ENCODE assay signal across 33 cellular contexts in genomic region chr10:69470463-69471163, GRCh38. TPM values are rescaled to one million over a fixed set of nuclear protein-coding genes. Genes with fewer than 3 reads are reported as not detected.
DNase-seq lines count a peak whose midpoint lies in the region; TF ChIP-seq lines count a peak whose summit lies in the region.
"Had no signal": no experiment of that assay in that cellular context is flagged by ENCODE, and none has a peak within 500 bp of the region (broad histone marks: within the 10 kb centered on the region; RNA-seq: fewer than 3 reads in every experiment).

No MANE protein-coding gene starts in this region.

- H3K4me2 ChIP-seq in SK-N-SH: no peak overlapping the region
- H3K4me2 ChIP-seq: neural progenitor cell had no signal

- TF ChIP-seq CTCF in left ventricle myocardium inferior (IDR thresholded peaks at IDR 0.05; ENCODE audit: borderline replicate concordance) (no peak), right atrium auricular region (IDR thresholded peaks at IDR 0.05) (no peak), glutamatergic neuron (IDR thresholded peaks at IDR 0.05; ENCODE audit: partially characterized antibody, unreplicated experiment) (no peak), sigmoid colon (IDR thresholded peaks at IDR 0.05) (no peak), CD14-positive monocyte (IDR thresholded peaks at IDR 0.05) (no peak), SK-N-SH (IDR thresholded peaks at IDR 0.05) (no peak)

- H3K9me3 ChIP-seq in left ventricle myocardium inferior (replicated peaks) (no peaks in the 10 kb centered on the region), right atrium auricular region (no peaks in the 10 kb centered on the region), sigmoid colon (no peaks in the 10 kb centered on the region), SK-N-SH (no peaks in the 10 kb centered on the region)
- H3K9me3 ChIP-seq: heart left ventricle, stomach, tibial artery had no signal

- H3K36me3 Mint-ChIP-seq in glutamatergic neuron (ENCODE audit: unreplicated experiment) (no peaks in the 10 kb centered on the region), CD14-positive monocyte (no peaks in the 10 kb centered on the region)
- H3K36me3 Mint-ChIP-seq: activated naive CD8-positive, alpha-beta T cell; neural progenitor cell had no signal

- H3K9me3 Mint-ChIP-seq in glutamatergic neuron (ENCODE audit: unreplicated experiment): peaks cover 9% of the 10 kb centered on the region
- no peaks in the 10 kb centered on the region for H3K9me3 Mint-ChIP-seq in CD14-positive monocyte
- H3K9me3 Mint-ChIP-seq: neural progenitor cell had no signal

- in situ Hi-C loops in KBM-7 (cut with MboI; ENCODE audit: low pct_unique_long_range_greater_than_20kb, low sequenced_read_pairs): no loop called here

- CTCF ChIA-PET in SK-N-SH (lab: Yijun Ruan, JAX): interaction anchor here (0.7 kb wide), 1 partner anchor 72 kb away, joined by 3 read pairs; no protein-coding TSS in a partner anchor

- H3K4me1 ChIP-seq in left ventricle myocardium inferior (peaks cover 81% of the 10 kb centered on the region), right atrium auricular region (peaks cover 0 to 62% of the 10 kb centered on the region in 2 donors), sigmoid colon (peaks cover 0 to 97% (median 82%) of the 10 kb centered on the region in 4 donors), SK-N-SH (ENCODE audit: control insufficient read depth in 1 of 2, insufficient read depth in 2 of 2, low read depth in 1 of 2, low read length in 1 of 2) (peaks cover 17 to 21% of the 10 kb centered on the region in 2 experiments; a peak in 3 of 4 replicates)
- H3K4me1 ChIP-seq: parathyroid adenoma had no signal

- H4K20me1 ChIP-seq in SK-N-SH (ENCODE audit: insufficient read depth): no peaks in the 10 kb centered on the region

- H2AFZ ChIP-seq in SK-N-SH (ENCODE audit: low read depth): no peak overlapping the region
- H2AFZ ChIP-seq: neural progenitor cell, parathyroid adenoma had no signal

- H3F3A ChIP-seq in SK-N-SH (replicated peaks; ENCODE audit: insufficient read depth): peaks cover 3% of the 10 kb centered on the region

- TF ChIP-seq EP300 in sigmoid colon (IDR thresholded peaks at IDR 0.05) (no peak), SK-N-SH (IDR thresholded peaks at IDR 0.05; ENCODE audit: borderline replicate concordance in 1 of 2, low read depth in 1 of 2, low read length in 1 of 2) (no peak)

- no peak for TF ChIP-seq RAD21 in SK-N-SH (IDR thresholded peaks at IDR 0.05; ENCODE audit: low read length)

- H3K27me3 ChIP-seq in left ventricle myocardium inferior (ENCODE audit: low read depth) (no peaks in the 10 kb centered on the region), right atrium auricular region (no peaks in the 10 kb centered on the region), sigmoid colon (no peaks in the 10 kb centered on the region), SK-N-SH (ENCODE audit: insufficient read depth) (no peaks in the 10 kb centered on the region)
- H3K27me3 ChIP-seq: heart left ventricle, neural progenitor cell, stomach, tibial artery had no signal

- no peak overlapping the region for H3K9ac ChIP-seq in SK-N-SH
- H3K9ac ChIP-seq: neural progenitor cell, parathyroid adenoma had no signal

- H3K27me3 Mint-ChIP-seq in glutamatergic neuron (ENCODE audit: unreplicated experiment): peaks cover 11% of the 10 kb centered on the region
- peaks cover 2 to 10% (median 6%) of the 10 kb centered on the region in 3 donors for H3K27me3 Mint-ChIP-seq in CD14-positive monocyte (ENCODE audit: low read depth in 3 of 3)
- H3K27me3 Mint-ChIP-seq: activated naive CD8-positive, alpha-beta T cell had no signal

- TF ChIP-seq POLR2A in sigmoid colon (IDR thresholded peaks at IDR 0.05): no peak

- 80 to 86% methylated on average over 6 of the region's 6 CpGs for WGBS in sigmoid colon, 2 donors
- 72% methylated on average over 6 of the region's 6 CpGs for WGBS in SK-N-SH (ENCODE audit: low lambda C conversion rate)

- intact Hi-C loops in left ventricle myocardium inferior (cut with micrococcal nuclease) (no loop called here), sigmoid colon (cut with DNase I) (no loop called here), CD14-positive monocyte (cut with micrococcal nuclease) (no loop called here)

- no peak for DNase-seq in left ventricle myocardium inferior
- no peak for DNase-seq in right atrium auricular region (ENCODE audit: low spot score)
- DNase-seq in glutamatergic neuron: no peak
- DNase-seq in sigmoid colon: no peak
- DNase-seq in CD14-positive monocyte (ENCODE audit: low spot score): no peak
- DNase-seq in KBM-7: no peak
- no peak for DNase-seq in midbrain (lab: John Stamatoyannopoulos, UW)
- DNase-seq in SK-N-SH: no peak
- DNase-seq: 8988T; activated CD4-positive, alpha-beta T cell treated with anti-CD3 and anti-CD28 coated beads for 4 hours; activated CD8-positive, alpha-beta memory T cell treated with anti-CD3 and anti-CD28 coated beads for 24 hours; activated effector memory CD4-positive, alpha-beta T cell treated with anti-CD3 and anti-CD28 coated beads, Interleukin-2, amount 50 U/mL, for 16 hours; activated T-cell treated with anti-CD3 and anti-CD28 coated beads for 4 hours; Calu3; caudate nucleus; DND-41; foreskin fibroblast; heart left ventricle; NCI-H1436 treated with DMSO at 0.1 percent for 48 hours; NCI-H226; NCI-H526 treated with DMSO at 0.1 percent for 48 hours; NK-92 treated with Interleukin-12 subunit alpha and Interleukin-12 subunit beta, amount 100 ng/mL, for 24 hours; right cardiac atrium; Right ventricle myocardium superior; stimulated activated CD8-positive, alpha-beta memory T cell treated with anti-CD3 and anti-CD28 coated beads, Interleukin-4, amount 100 ng/mL, for 48 hours; stomach; tibial artery had no signal

- peak overlapping the region; percentile 15 for H3K27ac Mint-ChIP-seq in glutamatergic neuron (ENCODE audit: unreplicated experiment)
- H3K27ac Mint-ChIP-seq in CD14-positive monocyte: no peak overlapping the region
- H3K27ac Mint-ChIP-seq: activated naive CD8-positive, alpha-beta T cell; neural progenitor cell had no signal

- no peaks in the 10 kb centered on the region for H3K36me3 ChIP-seq in left ventricle myocardium inferior
- H3K36me3 ChIP-seq in right atrium auricular region: no peaks in the 10 kb centered on the region
- H3K36me3 ChIP-seq in sigmoid colon: no peaks in the 10 kb centered on the region
- no peaks in the 10 kb centered on the region for H3K36me3 ChIP-seq in SK-N-SH (replicated peaks in 1 of 2; ENCODE audit: control insufficient read depth in 1 of 2, insufficient read depth in 2 of 2, low read length in 1 of 2)
- H3K36me3 ChIP-seq: heart left ventricle, neural progenitor cell, stomach, tibial artery had no signal

- H3K4me1 Mint-ChIP-seq in glutamatergic neuron (ENCODE audit: low read depth, unreplicated experiment): peaks cover 62% of the 10 kb centered on the region
- peaks cover 3% of the 10 kb centered on the region for H3K4me1 Mint-ChIP-seq in CD14-positive monocyte

- no peak overlapping the region for H3K4me3 Mint-ChIP-seq in glutamatergic neuron (ENCODE audit: unreplicated experiment)
- no peak overlapping the region for H3K4me3 Mint-ChIP-seq in CD14-positive monocyte
- H3K4me3 Mint-ChIP-seq: activated naive CD8-positive, alpha-beta T cell; neural progenitor cell had no signal

- H3K4me3 ChIP-seq in left ventricle myocardium inferior (no peak overlapping the region), right atrium auricular region (no peak overlapping the region), sigmoid colon (no peak overlapping the region), SK-N-SH (ENCODE audit: low read depth in 2 of 2, low read length in 1 of 2) (no peak overlapping the region)
- H3K4me3 ChIP-seq: heart left ventricle, lung, neural progenitor cell, stomach, tibial artery had no signal

- H3K27ac ChIP-seq in left ventricle myocardium inferior (replicated peaks) (peak overlapping the region; percentile 91), right atrium auricular region (no peak overlapping the region), sigmoid colon (peak overlapping the region; percentile 87 to 93 (median 92)), SK-N-SH (ENCODE audit: low read depth in 2 of 2, low read length in 1 of 2) (no peak overlapping the region)
- H3K27ac ChIP-seq: neural progenitor cell, parathyroid adenoma had no signal

- no peaks in the 10 kb centered on the region for H3K79me2 ChIP-seq in SK-N-SH (ENCODE audit: insufficient read depth)
- H3K79me2 ChIP-seq: parathyroid adenoma had no signal

- no peaks in the 10 kb centered on the region for H3K9me2 ChIP-seq in SK-N-SH

- POLR2A ChIA-PET in SK-N-SH (lab: Yijun Ruan, JAX): no interaction called here

TF ChIP-seq in SK-N-SH, 30 proteins besides CTCF, POLR2A, EP300 and RAD21 (continues in another document):
- TF ChIP-seq TEAD4 (IDR thresholded peaks at IDR 0.05; ENCODE audit: borderline replicate concordance, insufficient read depth) (no peak), CHD2 (IDR thresholded peaks at IDR 0.05; ENCODE audit: low read length, partially characterized antibody) (no peak), TCF12 (IDR thresholded peaks at IDR 0.05) (no peak), MEF2A (IDR thresholded peaks at IDR 0.05; ENCODE audit: borderline replicate concordance, low read depth) (no peak)

RNA-seq across cellular contexts. Expression of gene TSPAN15, which starts 19.3 kb away (rescaled TPM):
- total RNA-seq in left ventricle myocardium inferior (6.8 TPM), right atrium auricular region (1 to 10 TPM; 6.6 to 7.7 TPM), glutamatergic neuron (ENCODE audit: unreplicated experiment) (49.8 TPM), sigmoid colon (10 to 100 TPM; 55.4 to 76.4 (median 67.4) TPM)
- polyA plus RNA-seq in sigmoid colon (100 to 1,000 TPM in 1 of 3 donors, 10 to 100 TPM in 2; 43.0 to 100 (median 70.9) TPM), CD14-positive monocyte (under 1 TPM in 1 of 2 donors, not detected in 1; 0.22 TPM), SK-N-SH (2012; rRNA removed) (8.5 and 13.8 TPM in 2 replicates)
- polyA plus RNA-seq in SK-N-SH (2012; cell fraction: cytosol; rRNA removed): 8.0 and 9.7 TPM in 2 replicates
- 7.3 and 8.3 TPM in 2 replicates for polyA plus RNA-seq in SK-N-SH (2012; cell fraction: nucleus; rRNA removed)

RNA-seq across cellular contexts. Expression of gene TACR2, which starts 53.9 kb away (rescaled TPM):
- total RNA-seq in left ventricle myocardium inferior (not detected), right atrium auricular region (under 1 TPM; 0.24 to 0.41 TPM), glutamatergic neuron (ENCODE audit: unreplicated experiment) (not detected), sigmoid colon (100 to 1,000 TPM; 161 to 184 (median 170) TPM)
- polyA plus RNA-seq in sigmoid colon (10 to 100 TPM in 1 of 3 donors, 1 to 10 TPM in 1, not detected in 1; 6.0 to 14.4 TPM), CD14-positive monocyte (under 1 TPM; 0.20 to 0.23 TPM), SK-N-SH (2012; rRNA removed) (0.02 and 0.05 TPM in 2 replicates)
- polyA plus RNA-seq in SK-N-SH (2012; cell fraction: cytosol; rRNA removed): 0.03 TPM in 1 of 2 replicates, not detected in the other
- not detected in 2 replicates for polyA plus RNA-seq in SK-N-SH (2012; cell fraction: nucleus; rRNA removed)
- total RNA-seq: HepG2, kidney epithelial cell had no signal

Comparison
In these comparisons a context has a peak if more than half of its experiments do, and no peak if none do; other contexts are left out.
1. H3K27ac ChIP-seq: peak in left ventricle myocardium inferior (single experiment) and sigmoid colon (4 of 4); none in right atrium auricular region (0 of 2) and SK-N-SH (0 of 2).
2. RNA of gene TACR2, which starts 53.9 kb away (total RNA-seq): 161 to 184 TPM in sigmoid colon; 0.24 to 0.41 TPM in right atrium auricular region, not detected in left ventricle myocardium inferior (single experiment) and not detected in glutamatergic neuron (single experiment); every median in the first group is over 100 times any median in the second.